In genomic region chr7:43825391-43825808, GRCh38 we compare ENCODE assay signal across 16 cellular contexts. TPM values are rescaled to one million over a fixed set of nuclear protein-coding genes. Genes with fewer than 3 reads are reported as not detected.
DNase-seq lines count a peak whose midpoint lies in the region; ATAC-seq, FAIRE-seq and TF ChIP-seq lines count a peak whose summit lies in the region.
"Had no signal": no experiment of that assay in that cellular context is flagged by ENCODE, and none has a peak within 500 bp of the region (broad histone marks: within the 10 kb centered on the region; RNA-seq: fewer than 3 reads in every experiment).

No MANE protein-coding gene starts in this region.

- TF ChIP-seq RAD21 in SK-N-SH (IDR thresholded peaks at IDR 0.05; ENCODE audit: low read length) = no peak

- no peak for FAIRE-seq in small intestine (lab: Jason Lieb, UNC)
- FAIRE-seq: GM12878, GM18507, HepG2, HTR-8/SVneo had no signal

- ATAC-seq in SK-N-SH treated with all-trans-retinoic acid at 6 μM for 48 hours = peak; percentile 54
- ATAC-seq: CD8-positive, alpha-beta T cell; GM12878; GM23338; HepG2 had no signal

- POLR2A ChIA-PET in SK-N-SH (lab: Yijun Ruan, JAX) = interaction anchor here (0.8 kb wide), 1 partner anchor 13 kb away, joined by 3 read pairs; no protein-coding TSS in a partner anchor

- WGBS in SK-N-SH (ENCODE audit: low lambda C conversion rate) = 66% methylated on average over 5 of the region's 5 CpGs
- WGBS in hepatocyte (ENCODE audit: low lambda C conversion rate, missing lambda C conversion rate) = 25% methylated on average over 5 of the region's 5 CpGs
- 9 to 47% (median 45%) methylated on average over 5 of the region's 5 CpGs for WGBS in small intestine, 3 donors

- no peak overlapping the region for H3K9ac ChIP-seq in SK-N-SH

- no peak overlapping the region for H3K27ac ChIP-seq in SK-N-SH (ENCODE audit: low read depth in 2 of 2, low read length in 1 of 2)
- H3K27ac ChIP-seq in hepatocyte = peak overlapping the region; percentile 72
- no peak overlapping the region for H3K27ac ChIP-seq in small intestine (ENCODE audit: low read depth in 1 of 2, low read length in 1 of 2)
- H3K27ac ChIP-seq: 22Rv1 had no signal

- H3F3A ChIP-seq in SK-N-SH (replicated peaks; ENCODE audit: insufficient read depth) = no peaks in the 10 kb centered on the region

- H4K20me1 ChIP-seq in SK-N-SH (ENCODE audit: insufficient read depth) = no peaks in the 10 kb centered on the region
- H4K20me1 ChIP-seq in hepatocyte (ENCODE audit: insufficient read depth, poor library complexity, severe bottlenecking) = no peaks in the 10 kb centered on the region

- H3K4me2 ChIP-seq in SK-N-SH = no peak overlapping the region
- peak overlapping the region; percentile 58 for H3K4me2 ChIP-seq in hepatocyte
- H3K4me2 ChIP-seq: GM23338 had no signal

- TF ChIP-seq CTCF in SK-N-SH (IDR thresholded peaks at IDR 0.05) (no peak), hepatocyte (IDR thresholded peaks at IDR 0.05; ENCODE audit: poor library complexity) (no peak)

- H3K4me3 ChIP-seq in SK-N-SH (ENCODE audit: low read depth in 2 of 2, low read length in 1 of 2) = no peak overlapping the region
- no peak overlapping the region for H3K4me3 ChIP-seq in hepatocyte
- H3K4me3 ChIP-seq in small intestine (ENCODE audit: low read depth in 1 of 2, low read length in 2 of 2) = no peak overlapping the region
- H3K4me3 ChIP-seq: GM12878, GM23338 had no signal

- H3K9me2 ChIP-seq in SK-N-SH (no peaks in the 10 kb centered on the region), hepatocyte (replicated peaks; ENCODE audit: insufficient read depth) (no peaks in the 10 kb centered on the region)

- no peak overlapping the region for H2AFZ ChIP-seq in SK-N-SH (ENCODE audit: low read depth)
- H2AFZ ChIP-seq in hepatocyte = no peak overlapping the region
- H2AFZ ChIP-seq: GM23338 had no signal

- H3K27me3 ChIP-seq in SK-N-SH (ENCODE audit: insufficient read depth) = peaks cover 21% of the 10 kb centered on the region; the same call in 1 of the 2 replicates
- no peaks in the 10 kb centered on the region for H3K27me3 ChIP-seq in hepatocyte
- H3K27me3 ChIP-seq in small intestine (ENCODE audit: control insufficient read depth in 2 of 2, insufficient read depth in 2 of 2, low read length in 2 of 2) = peaks cover 0 to 5% of the 10 kb centered on the region in 2 donors

- H3K9me3 ChIP-seq in SK-N-SH = no peaks in the 10 kb centered on the region
- H3K9me3 ChIP-seq in hepatocyte (ENCODE audit: low read depth) = no peaks in the 10 kb centered on the region
- no peaks in the 10 kb centered on the region for H3K9me3 ChIP-seq in small intestine (ENCODE audit: control insufficient read depth, low read depth)

- no peak for TF ChIP-seq EP300 in SK-N-SH (IDR thresholded peaks at IDR 0.05; ENCODE audit: borderline replicate concordance in 1 of 2, low read depth in 1 of 2, low read length in 1 of 2)

- CTCF ChIA-PET in SK-N-SH (lab: Yijun Ruan, JAX) = interaction anchor here (1.9 to 10.1 kb wide), 2 partner anchors 10 to 13 kb away, joined by 5 to 119 read pairs; no protein-coding TSS in a partner anchor

- no peaks in the 10 kb centered on the region; a peak in 1 of 4 replicates for H3K4me1 ChIP-seq in SK-N-SH (ENCODE audit: control insufficient read depth in 1 of 2, insufficient read depth in 2 of 2, low read depth in 1 of 2, low read length in 1 of 2)
- peaks cover 6% of the 10 kb centered on the region for H3K4me1 ChIP-seq in hepatocyte (ENCODE audit: insufficient read depth)
- peaks cover 0 to 4% of the 10 kb centered on the region in 2 donors for H3K4me1 ChIP-seq in small intestine (ENCODE audit: control insufficient read depth in 2 of 2, insufficient read depth in 1 of 2, low read depth in 1 of 2, low read length in 1 of 2)

- H3K79me2 ChIP-seq in SK-N-SH (ENCODE audit: insufficient read depth) (no peaks in the 10 kb centered on the region), hepatocyte (no peaks in the 10 kb centered on the region)

- DNase-seq in SK-N-SH (no peak), hepatocyte (ENCODE audit: low spot score) (peak; percentile 16), small intestine (peak; percentile 29), D341Med (ENCODE audit: low spot score) (no peak), NCI-H345 (lab: John Stamatoyannopoulos, UW) (no peak), kidney tubule cell (ENCODE audit: low spot score) (no peak)
- DNase-seq: CD8-positive, alpha-beta T cell; COR-L47; H7 had no signal

- H3K36me3 ChIP-seq in SK-N-SH (replicated peaks in 1 of 2; ENCODE audit: control insufficient read depth in 1 of 2, insufficient read depth in 2 of 2, low read length in 1 of 2) = no peaks in the 10 kb centered on the region
- H3K36me3 ChIP-seq in hepatocyte (replicated peaks; ENCODE audit: insufficient read depth, low read depth) = no peaks in the 10 kb centered on the region
- H3K36me3 ChIP-seq in small intestine (ENCODE audit: control insufficient read depth in 2 of 2, insufficient read depth in 2 of 2, low read length in 2 of 2) = no peaks in the 10 kb centered on the region

TF ChIP-seq in SK-N-SH treated with all-trans-retinoic acid at 6 μM for 48 hours, 23 proteins besides CTCF, POLR2A, EP300 and RAD21:
- TF ChIP-seq ZC3H10 (CRISPR knock-in tag; IDR thresholded peaks at IDR 0.05) = no peak
- no peak for TF ChIP-seq ZNF565 (CRISPR knock-in tag; conservative IDR thresholded peaks at IDR 0.05; ENCODE audit: low read depth)
- TF ChIP-seq BACH2 (CRISPR knock-in tag; IDR thresholded peaks at IDR 0.05; ENCODE audit: borderline replicate concordance) = no peak
- no peak for TF ChIP-seq CSDC2 (CRISPR knock-in tag; IDR thresholded peaks at IDR 0.05)
- no peak for TF ChIP-seq ESRRG (CRISPR knock-in tag; IDR thresholded peaks at IDR 0.05)
- TF ChIP-seq, protein P1, sequence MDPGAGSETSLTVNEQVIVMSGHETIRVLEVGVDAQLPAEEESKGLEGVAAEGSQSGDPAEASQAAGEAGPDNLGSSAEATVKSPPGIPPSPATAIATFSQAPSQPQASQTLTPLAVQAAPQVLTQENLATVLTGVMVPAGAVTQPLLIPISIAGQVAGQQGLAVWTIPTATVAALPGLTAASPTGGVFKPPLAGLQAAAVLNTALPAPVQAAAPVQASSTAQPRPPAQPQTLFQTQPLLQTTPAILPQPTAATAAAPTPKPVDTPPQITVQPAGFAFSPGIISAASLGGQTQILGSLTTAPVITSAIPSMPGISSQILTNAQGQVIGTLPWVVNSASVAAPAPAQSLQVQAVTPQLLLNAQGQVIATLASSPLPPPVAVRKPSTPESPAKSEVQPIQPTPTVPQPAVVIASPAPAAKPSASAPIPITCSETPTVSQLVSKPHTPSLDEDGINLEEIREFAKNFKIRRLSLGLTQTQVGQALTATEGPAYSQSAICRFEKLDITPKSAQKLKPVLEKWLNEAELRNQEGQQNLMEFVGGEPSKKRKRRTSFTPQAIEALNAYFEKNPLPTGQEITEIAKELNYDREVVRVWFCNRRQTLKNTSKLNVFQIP (CRISPR knock-in tag; IDR thresholded peaks at IDR 0.05; ENCODE audit: borderline replicate concordance, low read depth) = no peak
- TF ChIP-seq ZFP3 (CRISPR knock-in tag; IDR thresholded peaks at IDR 0.05) = no peak
- no peak for TF ChIP-seq TCF4 (CRISPR knock-in tag; IDR thresholded peaks at IDR 0.05; ENCODE audit: borderline replicate concordance)

TF ChIP-seq in SK-N-SH, 30 proteins besides CTCF, POLR2A, EP300 and RAD21:
- no peak for TF ChIP-seq JUND (IDR thresholded peaks at IDR 0.05)
- TF ChIP-seq RCOR1 (IDR thresholded peaks at IDR 0.05; ENCODE audit: low read length) = no peak
- no peak for TF ChIP-seq FOXJ3 (CRISPR knock-in tag; IDR thresholded peaks at IDR 0.05)
- TF ChIP-seq, protein P2, sequence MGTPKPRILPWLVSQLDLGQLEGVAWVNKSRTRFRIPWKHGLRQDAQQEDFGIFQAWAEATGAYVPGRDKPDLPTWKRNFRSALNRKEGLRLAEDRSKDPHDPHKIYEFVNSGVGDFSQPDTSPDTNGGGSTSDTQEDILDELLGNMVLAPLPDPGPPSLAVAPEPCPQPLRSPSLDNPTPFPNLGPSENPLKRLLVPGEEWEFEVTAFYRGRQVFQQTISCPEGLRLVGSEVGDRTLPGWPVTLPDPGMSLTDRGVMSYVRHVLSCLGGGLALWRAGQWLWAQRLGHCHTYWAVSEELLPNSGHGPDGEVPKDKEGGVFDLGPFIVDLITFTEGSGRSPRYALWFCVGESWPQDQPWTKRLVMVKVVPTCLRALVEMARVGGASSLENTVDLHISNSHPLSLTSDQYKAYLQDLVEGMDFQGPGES (IDR thresholded peaks at IDR 0.05; ENCODE audit: low read depth, low read length) = no peak
- TF ChIP-seq SMC3 (IDR thresholded peaks at IDR 0.05; ENCODE audit: low read depth, low read length) = no peak
- no peak for TF ChIP-seq POLR2AphosphoS5 (IDR thresholded peaks at IDR 0.05; ENCODE audit: low read depth, low read length)
- TF ChIP-seq RFX5 (IDR thresholded peaks at IDR 0.05; ENCODE audit: low read length) = no peak
- TF ChIP-seq, protein P3, sequence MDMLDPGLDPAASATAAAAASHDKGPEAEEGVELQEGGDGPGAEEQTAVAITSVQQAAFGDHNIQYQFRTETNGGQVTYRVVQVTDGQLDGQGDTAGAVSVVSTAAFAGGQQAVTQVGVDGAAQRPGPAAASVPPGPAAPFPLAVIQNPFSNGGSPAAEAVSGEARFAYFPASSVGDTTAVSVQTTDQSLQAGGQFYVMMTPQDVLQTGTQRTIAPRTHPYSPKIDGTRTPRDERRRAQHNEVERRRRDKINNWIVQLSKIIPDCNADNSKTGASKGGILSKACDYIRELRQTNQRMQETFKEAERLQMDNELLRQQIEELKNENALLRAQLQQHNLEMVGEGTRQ (IDR thresholded peaks at IDR 0.05; ENCODE audit: borderline replicate concordance, low read depth, low read length) = no peak
- TF ChIP-seq RXRA (IDR thresholded peaks at IDR 0.05; ENCODE audit: borderline replicate concordance, low read depth) = no peak
TF ChIP-seq in SK-N-SH: peak in this region for 0.

RNA-seq across cellular contexts. Expression of gene MRPS24, which starts 43.9 kb away (rescaled TPM):
- polyA plus RNA-seq in SK-N-SH (2012; rRNA removed) (234 and 235 TPM in 2 replicates), hepatocyte (138 and 150 TPM in 2 replicates), small intestine (100 to 1,000 TPM; 131 to 174 (median 137) TPM)
- polyA plus RNA-seq in SK-N-SH (2012; cell fraction: cytosol; rRNA removed) = 136 and 200 TPM in 2 replicates
- 79.2 and 151 TPM in 2 replicates for polyA plus RNA-seq in SK-N-SH (2012; cell fraction: nucleus; rRNA removed)
- total RNA-seq in hepatocyte = 72.4 and 93.2 TPM in 2 replicates

Comparison
In these comparisons a context has a peak if more than half of its experiments do, and no peak if none do; other contexts are left out.
1. DNase-seq: peak in hepatocyte (single experiment) and small intestine (single experiment); none in SK-N-SH (single experiment), D341Med (single experiment), NCI-H345 (single experiment) and kidney tubule cell (single experiment).